6 cellular contexts compared by ENCODE assay signal in the genomic region with DNA sequence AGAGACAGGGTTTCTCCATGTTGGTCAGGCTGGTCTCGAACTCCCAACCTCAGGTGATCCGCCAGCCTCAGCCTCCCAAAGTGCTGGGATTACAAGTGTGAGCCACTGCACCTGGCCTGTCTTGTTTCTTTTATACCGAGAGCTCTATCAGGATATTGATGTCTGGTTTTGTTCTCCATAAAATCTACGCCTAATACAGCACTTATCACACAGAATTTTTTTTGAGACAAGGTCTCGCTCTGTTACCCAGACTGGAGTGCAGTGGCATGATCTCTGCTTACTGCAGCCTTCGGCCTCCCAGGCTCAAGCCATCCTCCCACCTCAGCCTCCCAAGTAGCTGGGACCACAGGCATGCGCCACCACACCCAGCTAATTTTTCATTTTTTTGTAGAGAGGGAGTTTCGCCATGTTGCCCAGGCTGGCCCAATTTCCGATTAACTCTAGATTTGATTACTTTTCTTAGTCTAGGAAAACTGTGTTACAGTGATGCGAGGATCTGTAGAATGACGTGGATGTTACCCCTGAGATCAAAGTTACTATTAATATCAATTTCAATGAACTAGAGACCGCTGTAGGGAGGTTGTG. TPM values are rescaled to one million over a fixed set of nuclear protein-coding genes. Genes with fewer than 3 reads are reported as not detected.
DNase-seq lines count a peak whose midpoint lies in the region; ATAC-seq, FAIRE-seq and TF ChIP-seq lines count a peak whose summit lies in the region.
"Not testable (repeated sequence)": the region's sequence is repeated elsewhere in the genome, so short reads cannot be mapped to it uniquely, and the experiment has no call there.

No MANE protein-coding gene starts in this region.

- H3K9me3 Mint-ChIP-seq in CD14-positive monocyte; activated CD8-positive, alpha-beta memory T cell treated with anti-CD3 and anti-CD28 coated beads, Interleukin-2, amount 10 ng/mL, durations not matched to agents 7 days and 5 days (ENCODE audit: low read depth): not testable (repeated sequence)

- H3K23ac ChIP-seq in IMR-90 (ENCODE audit: low read depth, low read length), result peak overlapping the region; percentile 95
- H3K23ac ChIP-seq in H1 (ENCODE audit: insufficient read length), result not testable (repeated sequence)

- H3K27ac Mint-ChIP-seq in CD14-positive monocyte, result peak overlapping the region; percentile 89 to 96 (median 94)
- H3K27ac Mint-ChIP-seq in activated CD8-positive, alpha-beta memory T cell treated with anti-CD3 and anti-CD28 coated beads, Interleukin-2, amount 10 ng/mL, durations not matched to agents 7 days and 5 days, result peak overlapping the region; percentile 96

- peaks cover 26% of the 10 kb centered on the region for H3K4me1 Mint-ChIP-seq in CD14-positive monocyte
- H3K4me1 Mint-ChIP-seq in activated CD8-positive, alpha-beta memory T cell treated with anti-CD3 and anti-CD28 coated beads, Interleukin-2, amount 10 ng/mL, durations not matched to agents 7 days and 5 days, result peaks cover 32% of the 10 kb centered on the region

- peak overlapping the region; percentile 100 for H4K5ac ChIP-seq in IMR-90 (ENCODE audit: low read depth, low read length)
- not testable (repeated sequence) for H4K5ac ChIP-seq in H1 (ENCODE audit: insufficient read length, low read depth, low read length)

- in situ Hi-C loops in IMR-90 (cut with MboI; ENCODE audit: low sequenced_read_pairs), result not testable (repeated sequence)

- not testable (repeated sequence) for H3K9me3 ChIP-seq in IMR-90 (ENCODE audit: control insufficient read depth, insufficient read depth, low read length); H1 (ENCODE audit: insufficient read depth in 2 of 2, low read depth in 1 of 2, low read length in 1 of 2); lung (ENCODE audit: control insufficient read depth in 2 of 2, insufficient read depth in 1 of 2, low read length in 1 of 2)

- H3K4ac ChIP-seq in IMR-90 (ENCODE audit: low read depth, low read length), result peak overlapping the region; percentile 98
- H3K4ac ChIP-seq in H1 (replicated peaks; ENCODE audit: insufficient read length, low read depth, low read length), result not testable (repeated sequence)

- peak overlapping the region; percentile 99 for H3K14ac ChIP-seq in IMR-90 (replicated peaks; ENCODE audit: low read depth, low read length)
- not testable (repeated sequence) for H3K14ac ChIP-seq in H1 (ENCODE audit: insufficient read length)

- H3K27me3 ChIP-seq in IMR-90 (ENCODE audit: control insufficient read depth, insufficient read depth, low read length); H1 (replicated peaks in 1 of 4; ENCODE audit: control insufficient read depth in 3 of 4, extremely low read depth in 1 of 4, insufficient read depth in 3 of 4, low read length in 3 of 4); lung (ENCODE audit: control insufficient read depth, insufficient read depth): not testable (repeated sequence)

- H3K23me2 ChIP-seq in H1 (ENCODE audit: low read depth, low read length), result not testable (repeated sequence)

- TF ChIP-seq CTCF in CD14-positive monocyte (IDR thresholded peaks at IDR 0.05); IMR-90 (conservative IDR thresholded peaks at IDR 0.05; ENCODE audit: low read depth, low read length); H1 (IDR thresholded peaks at IDR 0.05; ENCODE audit: control extremely low read depth in 1 of 3, insufficient read depth in 1 of 3, low read depth in 1 of 3, low read length in 3 of 3); lung (IDR thresholded peaks at IDR 0.05; ENCODE audit: control extremely low read depth, extremely low read depth): not testable (repeated sequence)

- peak overlapping the region; percentile 98; the same call in 2 of the 3 replicates for H2BK15ac ChIP-seq in IMR-90 (ENCODE audit: low read depth, low read length)
- H2BK15ac ChIP-seq in H1 (ENCODE audit: low read length), result not testable (repeated sequence)

- not testable (repeated sequence) for TF ChIP-seq EP300 in H1 (IDR thresholded peaks at IDR 0.05; ENCODE audit: borderline replicate concordance in 1 of 2, low read depth in 2 of 2, low read length in 2 of 2)

- not testable (repeated sequence) for H3K9me1 ChIP-seq in IMR-90 (ENCODE audit: insufficient read depth, low read length)

- peak overlapping the region; percentile 97 for H2BK20ac ChIP-seq in IMR-90 (ENCODE audit: low read depth, low read length)
- not testable (repeated sequence) for H2BK20ac ChIP-seq in H1 (ENCODE audit: low read length)

- dilution Hi-C loops in IMR-90 (cut with HindIII; ENCODE audit: low sequenced_read_pairs, unreplicated experiment), result not testable (repeated sequence)

- H3K4me2 ChIP-seq in IMR-90 (ENCODE audit: low read depth, low read length) (peak overlapping the region; percentile 97), H1 (ENCODE audit: insufficient read depth in 1 of 2, low read depth in 2 of 2, low read length in 2 of 2) (peak overlapping the region; percentile 39 to 65)

- H3K18ac ChIP-seq in IMR-90 (ENCODE audit: low read depth, low read length), result peak overlapping the region; percentile 100
- H3K18ac ChIP-seq in H1 (ENCODE audit: extremely low read depth, low read length), result not testable (repeated sequence)

- H3K79me1 ChIP-seq in IMR-90 (ENCODE audit: low read depth in 1 of 2, low read length in 2 of 2), result peaks cover 14 to 27% of the 10 kb centered on the region in 2 experiments
- not testable (repeated sequence) for H3K79me1 ChIP-seq in H1 (ENCODE audit: low read depth, low read length)

- H3K27me3 Mint-ChIP-seq in CD14-positive monocyte (ENCODE audit: low read depth in 3 of 3); activated CD8-positive, alpha-beta memory T cell treated with anti-CD3 and anti-CD28 coated beads, Interleukin-2, amount 10 ng/mL, durations not matched to agents 7 days and 5 days: not testable (repeated sequence)

- H3K79me2 ChIP-seq in H1 (ENCODE audit: control insufficient read depth in 1 of 2, insufficient read depth in 2 of 2, low read length in 2 of 2), result peaks cover 0 to 12% of the 10 kb centered on the region in 2 experiments; a peak in 3 of 4 replicates

- H4K91ac ChIP-seq in IMR-90 (ENCODE audit: insufficient read depth, low read depth, low read length), result peak overlapping the region; percentile 99
- H4K91ac ChIP-seq in H1 (replicated peaks; ENCODE audit: insufficient read length, low read length), result not testable (repeated sequence)

- not testable (repeated sequence) for BruUV-seq in IMR-90 (replicated peaks; lab: Mats Ljungman, UMichigan)

- peak overlapping the region; percentile 93 for H2AFZ ChIP-seq in IMR-90 (replicated peaks; ENCODE audit: low read length, poor library complexity)
- peak overlapping the region; percentile 69 for H2AFZ ChIP-seq in H1 (ENCODE audit: low read length)

- not testable (repeated sequence) for TF ChIP-seq RAD21 in IMR-90 (IDR thresholded peaks at IDR 0.05; ENCODE audit: low read length); H1 (IDR thresholded peaks at IDR 0.05 in 1 of 2, conservative IDR thresholded peaks at IDR 0.05 in 1 of 2; ENCODE audit: low read depth in 2 of 2, low read length in 2 of 2)

- peaks cover 11% of the 10 kb centered on the region for H3K4me1 ChIP-seq in IMR-90 (ENCODE audit: control insufficient read depth, insufficient read depth, low read length)
- not testable (repeated sequence) for H3K4me1 ChIP-seq in H1 (replicated peaks in 1 of 4; ENCODE audit: control insufficient read depth in 3 of 4, insufficient read depth in 4 of 4, low read length in 3 of 4); lung (ENCODE audit: control insufficient read depth in 2 of 2, insufficient read depth in 2 of 2, low read length in 2 of 2)

- POLR2A ChIA-PET in IMR-90 (lab: Charles Lee; ENCODE audit: unreplicated experiment), result interaction anchor here (0.8 kb wide), 1 partner anchor 163 kb away, joined by 3 read pairs; no protein-coding TSS in a partner anchor
- POLR2A ChIA-PET in H1 (lab: Charles Lee; ENCODE audit: partially characterized antibody), result interaction anchor here (0.6 to 16.3 kb wide), 5 partner anchors 8 to 90 kb away, joined by 3 to 203 read pairs (median 9); a partner anchor contains a TSS

- peak overlapping the region; percentile 55 for H2AK5ac ChIP-seq in IMR-90 (ENCODE audit: low read depth, low read length)
- not testable (repeated sequence) for H2AK5ac ChIP-seq in H1 (ENCODE audit: low read depth, low read length)

- not testable (repeated sequence) for H3K36me3 ChIP-seq in IMR-90 (ENCODE audit: control insufficient read depth, insufficient read depth, low read length); lung (ENCODE audit: control insufficient read depth in 2 of 2, insufficient read depth in 2 of 2, low read length in 2 of 2)
- peaks cover 3 to 16% (median 9%) of the 10 kb centered on the region in 4 experiments; a peak in 7 of 8 replicates for H3K36me3 ChIP-seq in H1 (ENCODE audit: control insufficient read depth in 2 of 4, insufficient read depth in 4 of 4, low read length in 3 of 4)

- peak overlapping the region; percentile 51 for H2AK9ac ChIP-seq in IMR-90 (replicated peaks; ENCODE audit: low read depth, low read length, poor library complexity)

- TF ChIP-seq POLR2A in IMR-90 (IDR thresholded peaks at IDR 0.05; ENCODE audit: low read depth, low read length); H1 (IDR thresholded peaks at IDR 0.05; ENCODE audit: control extremely low read depth in 1 of 2, low read depth in 2 of 2, low read length in 2 of 2): not testable (repeated sequence)

- peaks cover 22 to 23% of the 10 kb centered on the region in 2 donors for H3K36me3 Mint-ChIP-seq in CD14-positive monocyte
- H3K36me3 Mint-ChIP-seq in activated CD8-positive, alpha-beta memory T cell treated with anti-CD3 and anti-CD28 coated beads, Interleukin-2, amount 10 ng/mL, durations not matched to agents 7 days and 5 days, result peaks cover 22% of the 10 kb centered on the region

- H3K9ac ChIP-seq in IMR-90 (ENCODE audit: low read depth, low read length) (peak overlapping the region; percentile 34), H1 (replicated peaks in 1 of 4; ENCODE audit: extremely low read depth in 1 of 4, low read depth in 3 of 4, low read length in 3 of 4) (peak overlapping the region in 2 of 4 experiments; percentile 69 to 75; a peak in 3 of 7 replicates)

- H3K4me3 ChIP-seq in IMR-90 (ENCODE audit: insufficient read depth, low read depth, low read length) (peak overlapping the region; percentile 31; the same call in 1 of the 2 replicates), H1 (ENCODE audit: extremely low read depth in 1 of 4, insufficient read depth in 2 of 4, low read depth in 3 of 4, low read length in 4 of 4) (peak overlapping the region in 3 of 4 experiments; percentile 87 to 89 (median 88); a peak in 6 of 8 replicates), skin epidermis (peak overlapping the region; percentile 70 to 97 (median 88))
- not testable (repeated sequence) for H3K4me3 ChIP-seq in lung

- not testable (repeated sequence) for ATAC-seq in IMR-90 (ENCODE audit: low read depth); activated CD8-positive, alpha-beta memory T cell treated with anti-CD3 and anti-CD28 coated beads, Interleukin-2, amount 10 ng/mL, durations not matched to agents 7 days and 5 days; lung (ENCODE audit: insufficient read depth, low FRiP score)

- not testable (repeated sequence) for DNase-seq in CD14-positive monocyte (ENCODE audit: low spot score); IMR-90; activated CD8-positive, alpha-beta memory T cell treated with anti-CD3 and anti-CD28 coated beads, Interleukin-2, amount 10 ng/mL, durations not matched to agents 7 days and 5 days; H1 (ENCODE audit: low read depth in 1 of 2, low spot score in 2 of 2); lung (ENCODE audit: low spot score)

- intact Hi-C loops in CD14-positive monocyte (cut with micrococcal nuclease); IMR-90 (cut with micrococcal nuclease): not testable (repeated sequence)

- peak overlapping the region; percentile 69 for H3K56ac ChIP-seq in IMR-90 (ENCODE audit: extremely low read depth, insufficient read depth, low read length)
- H3K56ac ChIP-seq in H1 (replicated peaks; ENCODE audit: insufficient read length, low read depth, low read length), result not testable (repeated sequence)

- H4K8ac ChIP-seq in IMR-90 (ENCODE audit: low read depth in 2 of 2, low read length in 2 of 2) (peak overlapping the region; percentile 100), H1 (ENCODE audit: extremely low read depth, insufficient read depth, low read length) (peak overlapping the region; percentile 81; the same call in 1 of the 2 replicates)

- CTCF ChIA-PET in IMR-90 (lab: Yijun Ruan, JAX) (interaction anchor here (0.6 to 2.1 kb wide), 2 partner anchors 23 to 258 kb away, joined by 11 to 12 read pairs; no protein-coding TSS in a partner anchor), H1 (lab: Charles Lee; ENCODE audit: partially characterized antibody) (interaction anchor here (1.0 to 53.1 kb wide), 5 partner anchors 9 to 101 kb away, joined by 3 to 1562 read pairs (median 5); a partner anchor contains a TSS)
- CTCF ChIA-PET in activated CD8-positive, alpha-beta memory T cell treated with anti-CD3 and anti-CD28 coated beads, Interleukin-2, amount 10 ng/mL, durations not matched to agents 7 days and 5 days (lab: Charles Lee), result interaction anchor here (0.8 to 10.0 kb wide), 10 partner anchors 10 to 272 kb away, joined by 3 to 143 read pairs (median 6); a partner anchor contains a TSS

- H2BK5ac ChIP-seq in IMR-90 (ENCODE audit: low read depth, low read length, poor library complexity, severe bottlenecking) (peak overlapping the region; percentile 91), H1 (ENCODE audit: low read depth, low read length) (peak overlapping the region; percentile 37; the same call in 1 of the 2 replicates)

- H2BK120ac ChIP-seq in IMR-90 (ENCODE audit: low read depth, low read length), result peak overlapping the region; percentile 95
- H2BK120ac ChIP-seq in H1 (replicated peaks; ENCODE audit: low read depth, low read length), result not testable (repeated sequence)

- H3K4me3 Mint-ChIP-seq in CD14-positive monocyte, result peak overlapping the region; percentile 90 to 96
- H3K4me3 Mint-ChIP-seq in activated CD8-positive, alpha-beta memory T cell treated with anti-CD3 and anti-CD28 coated beads, Interleukin-2, amount 10 ng/mL, durations not matched to agents 7 days and 5 days, result peak overlapping the region; percentile 92

- 100% methylated on average over 1 of the region's 12 CpGs; no CpG with 5 or more reads in 1 of the 2 experiments for WGBS in IMR-90 (ENCODE audit: extremely low coverage in 2 of 2, insufficient read length in 1 of 2), 2 experiments
- 86% methylated on average over 12 of the region's 12 CpGs; no CpG with 5 or more reads in 1 of the 2 experiments for WGBS in H1 (ENCODE audit: extremely low coverage in 1 of 2, insufficient coverage in 1 of 2, insufficient read length in 1 of 2, insufficient replicate concordance in 2 of 2, low coverage in 1 of 2, low lambda C conversion rate in 2 of 2, missing lambda C conversion rate in 1 of 2), 2 experiments
- 81 to 87% methylated on average over 12 of the region's 12 CpGs for WGBS in lung, 2 donors

- H2BK12ac ChIP-seq in H1 (ENCODE audit: low read depth, low read length), result peak overlapping the region; percentile 20; the same call in 1 of the 2 replicates

- not testable (repeated sequence) for FAIRE-seq in H1 (lab: Jason Lieb, UNC)

- not testable (repeated sequence) for H4K20me1 ChIP-seq in IMR-90 (ENCODE audit: insufficient read depth, low read length); H1 (replicated peaks in 1 of 2; ENCODE audit: control insufficient read depth in 1 of 2, insufficient read depth in 2 of 2, low read length in 2 of 2)

- H3K27ac ChIP-seq in IMR-90 (ENCODE audit: insufficient read depth, low read length), result peak overlapping the region; percentile 74
- H3K27ac ChIP-seq in H1 (ENCODE audit: low read depth, low read length), result 0 out of 2 replicates have a peak overlapping the region, but pooled peaks have one; percentile 25
- H3K27ac ChIP-seq in lung (ENCODE audit: low read depth in 1 of 2, low read length in 1 of 2), result peak overlapping the region; percentile 79
- H3K27ac ChIP-seq in skin epidermis, result peak overlapping the region in 20 of 21 experiments; percentile 63 to 94 (median 86)

RNA-seq across cellular contexts. Expression of a gene that starts 0.5 kb away (rescaled TPM):
- polyA plus RNA-seq in CD14-positive monocyte, result 100 to 1,000 TPM; 130 to 164 TPM
- 23.9 and 51.4 TPM in 2 replicates for total RNA-seq in IMR-90 (2012; rRNA removed)
- polyA plus RNA-seq in IMR-90 (2012; rRNA removed), result 33.1 and 45.7 TPM in 2 replicates
- 114 and 912 TPM in 2 replicates for polyA plus RNA-seq in IMR-90 (2012; cell fraction: cytosol; rRNA removed)
- polyA plus RNA-seq in IMR-90 (2012; cell fraction: nucleus; rRNA removed; ENCODE audit: low replicate concordance), result 35.8 and 40.4 TPM in 2 replicates
- total RNA-seq in activated CD8-positive, alpha-beta memory T cell treated with anti-CD3 and anti-CD28 coated beads, Interleukin-2, amount 10 ng/mL, durations not matched to agents 7 days and 5 days, result 100 to 1,000 TPM; 107 to 147 TPM
- total RNA-seq in H1 (2021; fragmentation: NEBNext Ultra II Directional; extraction: Animal tissue kit (Norgen Biotek cat#: 25700)), result 172 and 176 TPM in 2 replicates
- 70.5 and 109 TPM in 2 replicates for polyA plus RNA-seq in H1 (2011; rRNA removed)
- 108 TPM for polyA plus RNA-seq in H1 (2011; cell fraction: cytosol; rRNA removed)
- polyA plus RNA-seq in H1 (2011; cell fraction: nucleus; rRNA removed), result 74.0 TPM
- polyA plus RNA-seq in H1 (2012, experiment 1 of 2), result 186 to 208 TPM (median 197 TPM) in 4 replicates
- polyA plus RNA-seq in H1 (2012, experiment 2 of 2), result 516 TPM
- 328 TPM for polyA plus RNA-seq in H1 (2013, experiment 1 of 2)
- polyA plus RNA-seq in H1 (2013, experiment 2 of 2), result 334 TPM
- polyA minus RNA-seq in H1 (2011; rRNA and poly(A)+ RNA removed), result 9.8 and 12.4 TPM in 2 replicates
- 41.0 TPM for polyA minus RNA-seq in H1 (2011; cell fraction: cytosol; rRNA and poly(A)+ RNA removed)
- 34.9 TPM for polyA minus RNA-seq in H1 (2011; cell fraction: nucleus; rRNA and poly(A)+ RNA removed)
- 100 to 1,000 TPM in 1 of 2 donors, 10 to 100 TPM in 1; 27.5 to 102 TPM for total RNA-seq in lung
- polyA plus RNA-seq in lung, result 100 to 1,000 TPM; 105 to 239 TPM

RNA-seq across cellular contexts. Expression of a gene that starts 7.2 kb away (rescaled TPM):
- polyA plus RNA-seq in CD14-positive monocyte (under 1 TPM; 0.14 to 0.44 TPM), IMR-90 (2012; rRNA removed) (315 and 375 TPM in 2 replicates), H1 (2011; rRNA removed) (58.2 and 81.6 TPM in 2 replicates), lung (100 to 1,000 TPM; 125 to 144 TPM)
- total RNA-seq in IMR-90 (2012; rRNA removed) (124 and 156 TPM in 2 replicates), lung (100 to 1,000 TPM; 121 to 162 TPM)
- polyA plus RNA-seq in IMR-90 (2012; cell fraction: cytosol; rRNA removed), result 185 and 358 TPM in 2 replicates
- 492 and 622 TPM in 2 replicates for polyA plus RNA-seq in IMR-90 (2012; cell fraction: nucleus; rRNA removed; ENCODE audit: low replicate concordance)
- 1 to 10 TPM; 1.3 to 2.5 TPM for total RNA-seq in activated CD8-positive, alpha-beta memory T cell treated with anti-CD3 and anti-CD28 coated beads, Interleukin-2, amount 10 ng/mL, durations not matched to agents 7 days and 5 days
- total RNA-seq in H1 (2021; fragmentation: NEBNext Ultra II Directional; extraction: Animal tissue kit (Norgen Biotek cat#: 25700)), result 83.1 and 86.8 TPM in 2 replicates
- 61.6 TPM for polyA plus RNA-seq in H1 (2011; cell fraction: cytosol; rRNA removed)
- polyA plus RNA-seq in H1 (2011; cell fraction: nucleus; rRNA removed), result 147 TPM
- 54.3 to 67.5 TPM (median 63.3 TPM) in 4 replicates for polyA plus RNA-seq in H1 (2012, experiment 1 of 2)
- 60.0 TPM for polyA plus RNA-seq in H1 (2012, experiment 2 of 2)
- polyA plus RNA-seq in H1 (2013, experiment 1 of 2), result 277 TPM
- 290 TPM for polyA plus RNA-seq in H1 (2013, experiment 2 of 2)
- polyA minus RNA-seq in H1 (2011; rRNA and poly(A)+ RNA removed), result 46.1 and 61.0 TPM in 2 replicates
- 28.2 TPM for polyA minus RNA-seq in H1 (2011; cell fraction: cytosol; rRNA and poly(A)+ RNA removed)
- 24.5 TPM for polyA minus RNA-seq in H1 (2011; cell fraction: nucleus; rRNA and poly(A)+ RNA removed)

RNA-seq across cellular contexts. Expression of a gene that starts 13.9 kb away (rescaled TPM):
- polyA plus RNA-seq in CD14-positive monocyte (100 to 1,000 TPM; 262 to 371 TPM), IMR-90 (2012; rRNA removed) (1.4 and 1.8 TPM in 2 replicates), H1 (2011; rRNA removed) (14.9 and 15.0 TPM in 2 replicates), lung (100 to 1,000 TPM in 1 of 2 donors, 10 to 100 TPM in 1; 31.2 to 113 TPM)
- total RNA-seq in IMR-90 (2012; rRNA removed) (1.4 and 2.0 TPM in 2 replicates), lung (10 to 100 TPM; 28.0 to 65.2 TPM)
- polyA plus RNA-seq in IMR-90 (2012; cell fraction: cytosol; rRNA removed), result 1.5 and 2.2 TPM in 2 replicates
- 3.9 and 11.9 TPM in 2 replicates for polyA plus RNA-seq in IMR-90 (2012; cell fraction: nucleus; rRNA removed; ENCODE audit: low replicate concordance)
- under 1 TPM; 0.16 to 0.58 TPM for total RNA-seq in activated CD8-positive, alpha-beta memory T cell treated with anti-CD3 and anti-CD28 coated beads, Interleukin-2, amount 10 ng/mL, durations not matched to agents 7 days and 5 days
- 5.8 and 6.3 TPM in 2 replicates for total RNA-seq in H1 (2021; fragmentation: NEBNext Ultra II Directional; extraction: Animal tissue kit (Norgen Biotek cat#: 25700))
- polyA plus RNA-seq in H1 (2011; cell fraction: cytosol; rRNA removed), result 10.3 TPM
- 8.1 TPM for polyA plus RNA-seq in H1 (2011; cell fraction: nucleus; rRNA removed)
- polyA plus RNA-seq in H1 (2012, experiment 1 of 2), result 5.0 to 6.8 TPM (median 5.6 TPM) in 4 replicates
- 4.1 TPM for polyA plus RNA-seq in H1 (2012, experiment 2 of 2)
- polyA plus RNA-seq in H1 (2013, experiment 1 of 2), result 7.1 TPM
- 7.1 TPM for polyA plus RNA-seq in H1 (2013, experiment 2 of 2)
- polyA minus RNA-seq in H1 (2011; rRNA and poly(A)+ RNA removed), result 11.7 and 13.5 TPM in 2 replicates
- polyA minus RNA-seq in H1 (2011; cell fraction: cytosol; rRNA and poly(A)+ RNA removed), result 3.2 TPM
- polyA minus RNA-seq in H1 (2011; cell fraction: nucleus; rRNA and poly(A)+ RNA removed), result 5.0 TPM

RNA-seq across cellular contexts. Expression of a gene that starts 42.4 kb away (rescaled TPM):
- 10 to 100 TPM; 39.0 to 51.5 TPM for polyA plus RNA-seq in CD14-positive monocyte
- 19.4 and 25.1 TPM in 2 replicates for total RNA-seq in IMR-90 (2012; rRNA removed)
- 118 and 121 TPM in 2 replicates for polyA plus RNA-seq in IMR-90 (2012; rRNA removed)
- polyA plus RNA-seq in IMR-90 (2012; cell fraction: cytosol; rRNA removed), result 86.3 and 158 TPM in 2 replicates
- 38.3 and 104 TPM in 2 replicates for polyA plus RNA-seq in IMR-90 (2012; cell fraction: nucleus; rRNA removed; ENCODE audit: low replicate concordance)
- 10 to 100 TPM; 59.0 to 60.1 TPM for total RNA-seq in activated CD8-positive, alpha-beta memory T cell treated with anti-CD3 and anti-CD28 coated beads, Interleukin-2, amount 10 ng/mL, durations not matched to agents 7 days and 5 days
- total RNA-seq in H1 (2021; fragmentation: NEBNext Ultra II Directional; extraction: Animal tissue kit (Norgen Biotek cat#: 25700)), result 15.6 and 15.7 TPM in 2 replicates
- 12.4 and 22.8 TPM in 2 replicates for polyA plus RNA-seq in H1 (2011; rRNA removed)
- 10.6 TPM for polyA plus RNA-seq in H1 (2011; cell fraction: cytosol; rRNA removed)
- 21.0 TPM for polyA plus RNA-seq in H1 (2011; cell fraction: nucleus; rRNA removed)
- polyA plus RNA-seq in H1 (2012, experiment 1 of 2), result 10.6 to 17.3 TPM (median 14.7 TPM) in 4 replicates
- 13.0 TPM for polyA plus RNA-seq in H1 (2012, experiment 2 of 2)
- polyA plus RNA-seq in H1 (2013, experiment 1 of 2), result 15.4 TPM
- 15.6 TPM for polyA plus RNA-seq in H1 (2013, experiment 2 of 2)
- polyA minus RNA-seq in H1 (2011; rRNA and poly(A)+ RNA removed), result 21.1 and 22.8 TPM in 2 replicates
- polyA minus RNA-seq in H1 (2011; cell fraction: cytosol; rRNA and poly(A)+ RNA removed), result 13.1 TPM
- 11.9 TPM for polyA minus RNA-seq in H1 (2011; cell fraction: nucleus; rRNA and poly(A)+ RNA removed)
- 100 to 1,000 TPM in 1 of 2 donors, 10 to 100 TPM in 1; 55.2 to 148 TPM for total RNA-seq in lung
- 100 to 1,000 TPM in 1 of 2 donors, 10 to 100 TPM in 1; 25.7 to 133 TPM for polyA plus RNA-seq in lung

RNA-seq across cellular contexts. Expression of a gene that starts 53.9 kb away (rescaled TPM):
- polyA plus RNA-seq in CD14-positive monocyte, result not detected
- under 0.01 TPM in 2 replicates for total RNA-seq in IMR-90 (2012; rRNA removed)
- polyA plus RNA-seq in IMR-90 (2012; rRNA removed), result 0.07 TPM in 1 of 2 replicates, not detected in the other
- polyA plus RNA-seq in IMR-90 (2012; cell fraction: cytosol; rRNA removed), result 0.04 TPM in 1 of 2 replicates, not detected in the other
- 0.52 and 0.69 TPM in 2 replicates for polyA plus RNA-seq in IMR-90 (2012; cell fraction: nucleus; rRNA removed; ENCODE audit: low replicate concordance)
- under 1 TPM; 0.26 to 0.93 TPM for total RNA-seq in activated CD8-positive, alpha-beta memory T cell treated with anti-CD3 and anti-CD28 coated beads, Interleukin-2, amount 10 ng/mL, durations not matched to agents 7 days and 5 days
- total RNA-seq in H1 (2021; fragmentation: NEBNext Ultra II Directional; extraction: Animal tissue kit (Norgen Biotek cat#: 25700)), result 1.1 and 1.3 TPM in 2 replicates
- polyA plus RNA-seq in H1 (2011; rRNA removed), result 0.78 and 1.00 TPM in 2 replicates
- polyA plus RNA-seq in H1 (2011; cell fraction: cytosol; rRNA removed), result 1.4 TPM
- 2.2 TPM for polyA plus RNA-seq in H1 (2011; cell fraction: nucleus; rRNA removed)
- 0.96 to 1.6 TPM (median 1.2 TPM) in 4 replicates for polyA plus RNA-seq in H1 (2012, experiment 1 of 2)
- 1.3 TPM for polyA plus RNA-seq in H1 (2012, experiment 2 of 2)
- polyA plus RNA-seq in H1 (2013, experiment 1 of 2), result 1.5 TPM
- 1.4 TPM for polyA plus RNA-seq in H1 (2013, experiment 2 of 2)
- polyA minus RNA-seq in H1 (2011; rRNA and poly(A)+ RNA removed), result 0.34 and 0.73 TPM in 2 replicates
- not detected for polyA minus RNA-seq in H1 (2011; cell fraction: cytosol; rRNA and poly(A)+ RNA removed)
- polyA minus RNA-seq in H1 (2011; cell fraction: nucleus; rRNA and poly(A)+ RNA removed), result 1.8 TPM
- total RNA-seq in lung, result under 1 TPM in 1 of 2 donors, not detected in 1; 0.92 TPM
- under 1 TPM; 0.88 to 0.98 TPM for polyA plus RNA-seq in lung

Comparison
In these comparisons a context has a peak if more than half of its experiments do, and no peak if none do; other contexts are left out.
1. H3K27ac ChIP-seq: peak in every context shown above with its lines; median percentile 86 in skin epidermis; 79 in lung; 74 in IMR-90; 25 in H1.
2. RNA of a gene that starts 7.2 kb away (total RNA-seq): 121 to 162 TPM in lung, 124 to 156 TPM in IMR-90 and 83.1 to 86.8 TPM in H1; 1.3 to 2.5 TPM in activated CD8-positive, alpha-beta memory T cell treated with anti-CD3 and anti-CD28 coated beads, Interleukin-2, amount 10 ng/mL, durations not matched to agents 7 days and 5 days; every median in the first group is over 10 times any median in the second.